9 cellular contexts compared by ENCODE assay signal in genomic region chr9:87662808-87663528, GRCh38.
A peak's percentile ranks its signal among the peaks of the same experiment; 100 is the strongest.
DNase-seq lines count a peak whose midpoint lies in the region; ATAC-seq and TF ChIP-seq lines count a peak whose summit lies in the region.
"Had no signal": no experiment of that assay in that cellular context is flagged by ENCODE, and none has a peak within 500 bp of the region (broad histone marks: within the 10 kb centered on the region; RNA-seq: fewer than 3 reads in every experiment).

No MANE protein-coding gene starts in this region.

- no peak overlapping the region for H3K18ac ChIP-seq in H9 (ENCODE audit: insufficient read length, low read depth, low read length)

- H2BK20ac ChIP-seq in H9 (ENCODE audit: low read depth, low read length, poor library complexity, severe bottlenecking) = no peak overlapping the region

- H3K9me3 ChIP-seq in CD4-positive, alpha-beta T cell (ENCODE audit: control insufficient read depth, low read length) = no peaks in the 10 kb centered on the region
- H3K9me3 ChIP-seq in H9 (ENCODE audit: control insufficient read depth, low read depth, low read length) (peaks cover 4% of the 10 kb centered on the region), NT2/D1 (ENCODE audit: insufficient read depth, low read length) (peaks cover 39% of the 10 kb centered on the region), psoas muscle (no peaks in the 10 kb centered on the region)

- no peaks in the 10 kb centered on the region for H3K27me3 Mint-ChIP-seq in CD4-positive, alpha-beta T cell
- no peaks in the 10 kb centered on the region; the same call in 1 of the 2 replicates for H3K27me3 Mint-ChIP-seq in H9 (ENCODE audit: low read depth)
- no peaks in the 10 kb centered on the region for H3K27me3 Mint-ChIP-seq in activated naive CD4-positive, alpha-beta T cell treated with anti-CD3 and anti-CD28 coated beads, Interleukin-2, amount 50 U/mL, for 24 hours
- H3K27me3 Mint-ChIP-seq: IgD-negative memory B cell had no signal

- no peak overlapping the region for H3T11ph ChIP-seq in H9 (ENCODE audit: low read length)

- H4K91ac ChIP-seq in H9 (ENCODE audit: insufficient read length, low read depth, low read length) = no peak overlapping the region

- H3K4me3 Mint-ChIP-seq in CD4-positive, alpha-beta T cell = no peak overlapping the region
- H3K4me3 Mint-ChIP-seq in H9 = peak overlapping the region in 1 of 2 experiments; percentile 16; a peak in 2 of 5 replicates
- H3K4me3 Mint-ChIP-seq in activated naive CD4-positive, alpha-beta T cell treated with anti-CD3 and anti-CD28 coated beads, Interleukin-2, amount 50 U/mL, for 24 hours = no peak overlapping the region
- H3K4me3 Mint-ChIP-seq: IgD-negative memory B cell had no signal

- no peak overlapping the region for H3K4me3 ChIP-seq in NT2/D1 (ENCODE audit: insufficient read length, low read depth)
- H3K4me3 ChIP-seq in psoas muscle = no peak overlapping the region

- DNase-seq in CD4-positive, alpha-beta T cell = peak in 6 of 10 experiments; percentile 14 to 55 (median 26)
- DNase-seq in H9 (peak; percentile 93), NT2/D1 (ENCODE audit: low read depth, low spot score) (peak; percentile 76), cardiac septum (ENCODE audit: low spot score) (peak; percentile 86), psoas muscle (peak; percentile 75 to 85)

- no peak overlapping the region for H3K4me2 ChIP-seq in H9 (ENCODE audit: insufficient read depth, insufficient read length, low read length)

- H3K9ac ChIP-seq in H9 (ENCODE audit: extremely low read depth, insufficient read length, low read length) (no peak overlapping the region), NT2/D1 (ENCODE audit: insufficient read length, low read depth) (no peak overlapping the region)

- no peaks in the 10 kb centered on the region for H3K27me3 ChIP-seq in CD4-positive, alpha-beta T cell (ENCODE audit: control insufficient read depth, insufficient read depth, low read length)
- H3K27me3 ChIP-seq in H9 (ENCODE audit: insufficient read depth, low read length) = no peaks in the 10 kb centered on the region
- H3K27me3 ChIP-seq in NT2/D1 (ENCODE audit: insufficient read depth, insufficient read length) = no peaks in the 10 kb centered on the region
- peaks cover 0 to 1% (median 0%) of the 10 kb centered on the region in 3 donors for H3K27me3 ChIP-seq in psoas muscle (ENCODE audit: insufficient read depth in 3 of 3, low read length in 2 of 3)

- H3K23ac ChIP-seq in H9 (ENCODE audit: insufficient read length, low read depth, low read length) = no peak overlapping the region

- H3K4me1 ChIP-seq in H9 (ENCODE audit: insufficient read depth, low read length) (no peaks in the 10 kb centered on the region), NT2/D1 (ENCODE audit: insufficient read depth, insufficient read length) (peaks cover 10% of the 10 kb centered on the region), psoas muscle (no peaks in the 10 kb centered on the region)

- POLR2A ChIA-PET in CD4-positive, alpha-beta T cell (lab: Charles Lee) = no interaction called here

- no peak overlapping the region for H2BK5ac ChIP-seq in H9 (ENCODE audit: insufficient read length, low read length)

- H3K14ac ChIP-seq in H9 (ENCODE audit: insufficient read depth, low read length) = no peak overlapping the region; the same call in 1 of the 2 replicates

- TF ChIP-seq CTCF in CD4-positive, alpha-beta T cell (IDR thresholded peaks at IDR 0.05) = peak; percentile 48
- TF ChIP-seq CTCF in H9 (conservative IDR thresholded peaks at IDR 0.05) (peak; percentile 87), psoas muscle (IDR thresholded peaks at IDR 0.05) (peak; percentile 68)

- H3K9me3 Mint-ChIP-seq in CD4-positive, alpha-beta T cell = no peaks in the 10 kb centered on the region
- peaks cover 31 to 34% of the 10 kb centered on the region in 2 experiments for H3K9me3 Mint-ChIP-seq in H9
- no peaks in the 10 kb centered on the region for H3K9me3 Mint-ChIP-seq in activated naive CD4-positive, alpha-beta T cell treated with anti-CD3 and anti-CD28 coated beads, Interleukin-2, amount 50 U/mL, for 24 hours

- no peaks in the 10 kb centered on the region for H3K23me2 ChIP-seq in H9 (ENCODE audit: insufficient read length, low read depth, low read length, poor library complexity, severe bottlenecking)

- no peak overlapping the region for H2BK15ac ChIP-seq in H9 (ENCODE audit: low read depth, low read length)

- CTCF ChIA-PET in CD4-positive, alpha-beta T cell (lab: Charles Lee) = interaction anchor here (1.4 kb wide), 1 partner anchor 12 kb away, joined by 3 read pairs; no protein-coding TSS in a partner anchor

- no peaks in the 10 kb centered on the region for H3K36me3 Mint-ChIP-seq in CD4-positive, alpha-beta T cell (ENCODE audit: low read depth)
- H3K36me3 Mint-ChIP-seq in H9 (ENCODE audit: insufficient read depth in 1 of 3, low read depth in 3 of 3) = peaks cover 76 to 82% (median 79%) of the 10 kb centered on the region in 3 experiments
- no peaks in the 10 kb centered on the region for H3K36me3 Mint-ChIP-seq in activated naive CD4-positive, alpha-beta T cell treated with anti-CD3 and anti-CD28 coated beads, Interleukin-2, amount 50 U/mL, for 24 hours
- H3K36me3 Mint-ChIP-seq: IgD-negative memory B cell had no signal

- no peak overlapping the region for H2BK12ac ChIP-seq in H9 (ENCODE audit: insufficient read length, low read depth, low read length)

- H3K27ac Mint-ChIP-seq in CD4-positive, alpha-beta T cell = no peak overlapping the region
- peak overlapping the region; percentile 2 to 71 (median 29); a peak in 3 of 7 replicates for H3K27ac Mint-ChIP-seq in H9
- peak overlapping the region; percentile 52 for H3K27ac Mint-ChIP-seq in activated naive CD4-positive, alpha-beta T cell treated with anti-CD3 and anti-CD28 coated beads, Interleukin-2, amount 50 U/mL, for 24 hours
- H3K27ac Mint-ChIP-seq: IgD-negative memory B cell had no signal

- no peak overlapping the region for H3K56ac ChIP-seq in H9 (ENCODE audit: insufficient read length, low read depth, low read length)

- no peak overlapping the region for H2AK5ac ChIP-seq in H9 (ENCODE audit: insufficient read length, low read length)

- no peak overlapping the region for H2BK120ac ChIP-seq in H9 (ENCODE audit: low read depth, low read length, poor library complexity, severe bottlenecking)

- H4K8ac ChIP-seq in H9 (replicated peaks; ENCODE audit: insufficient read length, low read depth, low read length) = no peak overlapping the region

- no peaks in the 10 kb centered on the region for H4K20me1 ChIP-seq in H9 (ENCODE audit: control insufficient read depth, insufficient read depth, insufficient read length)

- H3K27ac ChIP-seq in CD4-positive, alpha-beta T cell (ENCODE audit: low read depth, low read length) = no peak overlapping the region
- no peak overlapping the region for H3K27ac ChIP-seq in H9 (ENCODE audit: insufficient read length, low read depth, low read length)
- H3K27ac ChIP-seq in psoas muscle = no peak overlapping the region

- no peak for ATAC-seq in CD4-positive, alpha-beta T cell (ENCODE audit: poor library complexity)
- ATAC-seq in psoas muscle = peak; percentile 61 to 80 (median 70)
- no peak for ATAC-seq in HG03378 (IDR thresholded peaks at IDR 0.05; ENCODE audit: unreplicated experiment)
- ATAC-seq in HG03175 (IDR thresholded peaks at IDR 0.05; ENCODE audit: unreplicated experiment) = no peak

- no peaks in the 10 kb centered on the region for H3K79me2 ChIP-seq in H9 (ENCODE audit: insufficient read depth, low read length)

- intact Hi-C loops in CD4-positive, alpha-beta T cell (cut with DNase I, micrococcal nuclease) = loop anchor here in 1 of 2 experiments (1.0 to 10.0 kb wide), 2 partner anchors 326 to 1248 kb away; no protein-coding TSS in a partner anchor
- intact Hi-C loops in cardiac septum (cut with DNase I) (loop anchor here (1.0 kb wide), 1 partner anchor 326 kb away; no protein-coding TSS in a partner anchor), psoas muscle (cut with DNase I) (loop anchor here (1.0 to 10.0 kb wide), 4 partner anchors 168 to 1248 kb away; partner anchors contain the start of gene DAPK1 (in 1 of the 2))

- no peak overlapping the region for H2AFZ ChIP-seq in H9 (ENCODE audit: low read length)

- H3K36me3 ChIP-seq in NT2/D1 (ENCODE audit: insufficient read depth, insufficient read length, low read length) = peaks cover 61% of the 10 kb centered on the region
- H3K36me3 ChIP-seq in psoas muscle (ENCODE audit: insufficient read depth in 1 of 2, low read depth in 1 of 2) = no peaks in the 10 kb centered on the region

- no peaks in the 10 kb centered on the region for H3K79me1 ChIP-seq in H9 (ENCODE audit: insufficient read depth, low read depth, low read length, poor library complexity, severe bottlenecking)

- WGBS in H9 (ENCODE audit: extremely low coverage, insufficient read length, low lambda C conversion rate) = no CpG with 5 or more reads among the region's 11 CpGs
- WGBS in psoas muscle, 3 donors = 67 to 78% (median 70%) methylated on average over 11 of the region's 11 CpGs

- no peak overlapping the region for H4K5ac ChIP-seq in H9 (ENCODE audit: insufficient read length, low read depth, low read length)

- no peaks in the 10 kb centered on the region for H3K4me1 Mint-ChIP-seq in CD4-positive, alpha-beta T cell (ENCODE audit: low read depth)
- peaks cover 13 to 18% of the 10 kb centered on the region in 2 experiments for H3K4me1 Mint-ChIP-seq in H9
- no peaks in the 10 kb centered on the region for H3K4me1 Mint-ChIP-seq in activated naive CD4-positive, alpha-beta T cell treated with anti-CD3 and anti-CD28 coated beads, Interleukin-2, amount 50 U/mL, for 24 hours

- no peak overlapping the region for H3K4ac ChIP-seq in H9 (ENCODE audit: low read depth, low read length)

Comparison
In these comparisons a context has a peak if more than half of its experiments do, and no peak if none do; other contexts are left out.
1. ATAC-seq: peak in psoas muscle (4 of 4); none in CD4-positive, alpha-beta T cell (single experiment), HG03378 (single experiment) and HG03175 (single experiment).
2. DNase-seq: peak in every context shown above with its lines; median percentile 93 in H9; 86 in cardiac septum; 80 in psoas muscle; 76 in NT2/D1; 26 in CD4-positive, alpha-beta T cell.
3. Peak in every context shown above with its lines, with median percentiles within 50 percentile points of each other: CTCF ChIP-seq.